ENCODE assay signal across 1 cellular context in genomic region chr11:124277809-124278208, GRCh38.
TF ChIP-seq lines count a peak whose summit lies in the region.

No MANE protein-coding gene starts in this region.

TF ChIP-seq in H1, 55 proteins besides CTCF, POLR2A, EP300 and RAD21:
- TF ChIP-seq E2F6 (IDR thresholded peaks at IDR 0.05) = no peak
- TF ChIP-seq MAFK (IDR thresholded peaks at IDR 0.05; ENCODE audit: low read depth, low read length) = no peak
- TF ChIP-seq BACH1 (IDR thresholded peaks at IDR 0.05; ENCODE audit: low read length) = no peak
- TF ChIP-seq CHD7 (IDR thresholded peaks at IDR 0.05; ENCODE audit: insufficient replicate concordance, low read length) = no peak
- no peak for TF ChIP-seq HDAC6 (IDR thresholded peaks at IDR 0.05; ENCODE audit: low read depth, low read length)
- TF ChIP-seq SIRT6 (IDR thresholded peaks at IDR 0.05; ENCODE audit: low read length) = no peak
- TF ChIP-seq NRF1 (IDR thresholded peaks at IDR 0.05; ENCODE audit: low read depth, low read length) = no peak
- TF ChIP-seq RFX5 (IDR thresholded peaks at IDR 0.05; ENCODE audit: borderline replicate concordance, low read depth, low read length) = no peak
- no peak for TF ChIP-seq SP1 (IDR thresholded peaks at IDR 0.05; ENCODE audit: low read depth, low read length)
- TF ChIP-seq SP4 (IDR thresholded peaks at IDR 0.05; ENCODE audit: low read length) = no peak
- no peak for TF ChIP-seq KDM4A (IDR thresholded peaks at IDR 0.05; ENCODE audit: low read depth, low read length, severe bottlenecking)
- no peak for TF ChIP-seq TEAD4 (IDR thresholded peaks at IDR 0.05; ENCODE audit: low read depth, low read length)
- TF ChIP-seq MAX (IDR thresholded peaks at IDR 0.05) = no peak
- TF ChIP-seq TCF12 (IDR thresholded peaks at IDR 0.05; ENCODE audit: low read depth, low read length) = no peak
